In the genomic region with DNA sequence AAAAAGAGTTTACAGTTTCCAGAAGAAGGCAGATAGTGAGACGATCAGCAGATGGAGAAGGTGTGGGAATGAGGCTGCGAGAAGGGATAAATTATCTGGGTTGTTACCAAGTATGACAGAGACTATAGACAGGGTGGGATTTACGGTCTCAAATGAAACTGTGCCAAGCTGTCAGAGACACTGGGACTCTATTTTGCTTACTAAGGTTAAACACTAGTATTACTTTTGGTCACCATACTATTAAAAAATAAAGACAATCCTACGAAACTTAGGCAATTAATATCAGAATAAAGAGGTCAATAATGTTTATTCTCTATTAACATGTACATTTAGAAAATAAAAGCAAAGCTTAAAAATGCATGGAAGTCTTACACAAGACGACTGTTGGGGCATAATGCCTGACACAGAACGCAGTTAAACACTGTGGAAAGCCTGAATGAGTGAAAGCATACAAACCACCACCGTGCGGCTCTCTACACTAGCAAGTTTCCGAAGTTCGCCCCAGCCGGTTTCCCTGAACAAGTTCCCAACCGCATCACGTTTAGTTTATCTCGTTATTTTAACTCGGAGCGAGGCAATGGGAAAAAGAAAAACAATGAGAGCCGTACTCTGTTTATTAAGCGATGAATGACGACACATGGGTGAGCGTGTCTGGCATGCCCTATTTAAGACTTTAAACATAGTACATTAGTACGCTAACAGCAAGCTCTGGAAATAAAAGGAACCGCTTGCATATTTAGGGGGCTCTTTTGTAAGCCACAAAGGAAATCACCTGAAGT, we compare ENCODE assay signal across 8 cellular contexts. TPM values are rescaled to one million over a fixed set of nuclear protein-coding genes. Genes with fewer than 3 reads are reported as not detected.
DNase-seq lines count a peak whose midpoint lies in the region; ATAC-seq and TF ChIP-seq lines count a peak whose summit lies in the region.

No MANE protein-coding gene starts in this region.

- peaks cover 8% of the 10 kb centered on the region for H3K4me1 Mint-ChIP-seq in Calu3 (ENCODE audit: low read depth, unreplicated experiment)

- H3K27ac Mint-ChIP-seq in Calu3 (ENCODE audit: unreplicated experiment): no peak overlapping the region

- H3K9me3 ChIP-seq in SK-N-SH: no peaks in the 10 kb centered on the region

- peak overlapping the region; percentile 92 for H3K4me2 ChIP-seq in SK-N-SH

- peak; percentile 18 for ATAC-seq in GM19467 (IDR thresholded peaks at IDR 0.05; ENCODE audit: unreplicated experiment)

- no peaks in the 10 kb centered on the region for H3K79me2 ChIP-seq in SK-N-SH (ENCODE audit: insufficient read depth)

- POLR2A ChIA-PET in SK-N-SH (lab: Yijun Ruan, JAX): interaction anchor here (1.0 kb wide), 1 partner anchor 223 kb away, joined by 6 read pairs; the partner anchor contains the start of gene ZNF518A

- TF ChIP-seq RAD21 in SK-N-SH (IDR thresholded peaks at IDR 0.05; ENCODE audit: low read length): peak; percentile 44

- no peaks in the 10 kb centered on the region for H3K9me2 ChIP-seq in SK-N-SH

- peak overlapping the region; percentile 71 to 93; a peak in 3 of 4 replicates for H3K27ac ChIP-seq in SK-N-SH (ENCODE audit: low read depth in 2 of 2, low read length in 1 of 2)

- intact Hi-C loops in Calu3 (cut with micrococcal nuclease; ENCODE audit: unreplicated experiment): no loop called here

- TF ChIP-seq CTCF in Calu3 (IDR thresholded peaks at IDR 0.05; ENCODE audit: unreplicated experiment) (no peak), SK-N-SH (IDR thresholded peaks at IDR 0.05) (no peak), retinal pigment epithelial cell (conservative IDR thresholded peaks at IDR 0.05; ENCODE audit: low read depth, low read length) (peak; percentile 27)

- WGBS in SK-N-SH (ENCODE audit: low lambda C conversion rate): 15% methylated on average over 22 of the region's 22 CpGs

- peak overlapping the region; percentile 70 for H3K9ac ChIP-seq in SK-N-SH

- H3K36me3 ChIP-seq in SK-N-SH (replicated peaks in 1 of 2; ENCODE audit: control insufficient read depth in 1 of 2, insufficient read depth in 2 of 2, low read length in 1 of 2): peaks cover 11 to 19% of the 10 kb centered on the region in 2 experiments

- peak; percentile 18 for DNase-seq in Calu3
- peak; percentile 72 for DNase-seq in HT-29 (ENCODE audit: low spot score)
- peak; percentile 51 for DNase-seq in SK-N-SH
- peak; percentile 80 for DNase-seq in astrocyte of the hippocampus (ENCODE audit: low read depth, low spot score)
- DNase-seq in iPS DF 19.7 (ENCODE audit: low read depth, low spot score): peak; percentile 12
- peak; percentile 24 for DNase-seq in retinal pigment epithelial cell (ENCODE audit: low read depth)
- no peak for DNase-seq in GM19238 (ENCODE audit: insufficient read length, low spot score)

- TF ChIP-seq EP300 in SK-N-SH (IDR thresholded peaks at IDR 0.05; ENCODE audit: borderline replicate concordance in 1 of 2, low read depth in 1 of 2, low read length in 1 of 2): no peak

- peaks cover 11% of the 10 kb centered on the region for H3K36me3 Mint-ChIP-seq in Calu3 (ENCODE audit: insufficient read depth, unreplicated experiment)

- peak overlapping the region; percentile 83 to 92 for H3K4me3 ChIP-seq in SK-N-SH (ENCODE audit: low read depth in 2 of 2, low read length in 1 of 2)
- peak overlapping the region; percentile 80 for H3K4me3 ChIP-seq in retinal pigment epithelial cell (ENCODE audit: low read length)

- H3K9me3 Mint-ChIP-seq in Calu3 (ENCODE audit: low read depth, unreplicated experiment): no peaks in the 10 kb centered on the region

- peak overlapping the region; percentile 92 for H2AFZ ChIP-seq in SK-N-SH (ENCODE audit: low read depth)

- CTCF ChIA-PET in Calu3 (lab: Charles Lee) (interaction anchor here (1.0 kb wide), 1 partner anchor 213 kb away, joined by 5 read pairs; the partner anchor contains the start of gene TCTN3), SK-N-SH (lab: Yijun Ruan, JAX) (interaction anchor here (0.7 to 1.1 kb wide), 5 partner anchors 10 to 464 kb away, joined by 3 to 5 read pairs (median 3); no protein-coding TSS in a partner anchor)

- no peaks in the 10 kb centered on the region for H4K20me1 ChIP-seq in SK-N-SH (ENCODE audit: insufficient read depth)

- peaks cover 0 to 2% of the 10 kb centered on the region in 2 experiments; a peak in 1 of 4 replicates for H3K4me1 ChIP-seq in SK-N-SH (ENCODE audit: control insufficient read depth in 1 of 2, insufficient read depth in 2 of 2, low read depth in 1 of 2, low read length in 1 of 2)

- H3K27me3 ChIP-seq in SK-N-SH (ENCODE audit: insufficient read depth): no peaks in the 10 kb centered on the region

- peak overlapping the region; percentile 89 for H3K4me3 Mint-ChIP-seq in Calu3 (ENCODE audit: low read depth, unreplicated experiment)

- no peaks in the 10 kb centered on the region for H3K27me3 Mint-ChIP-seq in Calu3 (ENCODE audit: unreplicated experiment)

- BruUV-seq in Calu3 (replicated peaks; lab: Mats Ljungman, UMichigan): no TSS peak

- no peaks in the 10 kb centered on the region for H3F3A ChIP-seq in SK-N-SH (replicated peaks; ENCODE audit: insufficient read depth)

TF ChIP-seq in SK-N-SH, 30 proteins besides CTCF, POLR2A, EP300 and RAD21:
- TF ChIP-seq YY1 (IDR thresholded peaks at IDR 0.05; ENCODE audit: low read depth) (no peak), SMC3 (IDR thresholded peaks at IDR 0.05; ENCODE audit: low read depth, low read length) (0 out of 2 replicates have a peak, but pooled peaks have one; percentile 21), EZH2phosphoT487 (IDR thresholded peaks at IDR 0.05; ENCODE audit: borderline replicate concordance, low read depth) (no peak), FOXM1 (IDR thresholded peaks at IDR 0.05; ENCODE audit: low read depth) (no peak), MXI1 (IDR thresholded peaks at IDR 0.05; ENCODE audit: low read depth, low read length) (peak; percentile 31; the same call in 1 of the 2 replicates), TCF12 (IDR thresholded peaks at IDR 0.05) (no peak), RXRA (IDR thresholded peaks at IDR 0.05; ENCODE audit: borderline replicate concordance, low read depth) (no peak), TAF1 (IDR thresholded peaks at IDR 0.05; ENCODE audit: borderline replicate concordance, low read depth, low read length) (no peak), RCOR1 (IDR thresholded peaks at IDR 0.05; ENCODE audit: low read length) (no peak), POLR2AphosphoS5 (IDR thresholded peaks at IDR 0.05; ENCODE audit: low read depth, low read length) (no peak), MEF2A (IDR thresholded peaks at IDR 0.05; ENCODE audit: borderline replicate concordance, low read depth) (no peak)
- TF ChIP-seq, protein P1, sequence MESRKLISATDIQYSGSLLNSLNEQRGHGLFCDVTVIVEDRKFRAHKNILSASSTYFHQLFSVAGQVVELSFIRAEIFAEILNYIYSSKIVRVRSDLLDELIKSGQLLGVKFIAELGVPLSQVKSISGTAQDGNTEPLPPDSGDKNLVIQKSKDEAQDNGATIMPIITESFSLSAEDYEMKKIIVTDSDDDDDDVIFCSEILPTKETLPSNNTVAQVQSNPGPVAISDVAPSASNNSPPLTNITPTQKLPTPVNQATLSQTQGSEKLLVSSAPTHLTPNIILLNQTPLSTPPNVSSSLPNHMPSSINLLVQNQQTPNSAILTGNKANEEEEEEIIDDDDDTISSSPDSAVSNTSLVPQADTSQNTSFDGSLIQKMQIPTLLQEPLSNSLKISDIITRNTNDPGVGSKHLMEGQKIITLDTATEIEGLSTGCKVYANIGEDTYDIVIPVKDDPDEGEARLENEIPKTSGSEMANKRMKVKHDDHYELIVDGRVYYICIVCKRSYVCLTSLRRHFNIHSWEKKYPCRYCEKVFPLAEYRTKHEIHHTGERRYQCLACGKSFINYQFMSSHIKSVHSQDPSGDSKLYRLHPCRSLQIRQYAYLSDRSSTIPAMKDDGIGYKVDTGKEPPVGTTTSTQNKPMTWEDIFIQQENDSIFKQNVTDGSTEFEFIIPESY (IDR thresholded peaks at IDR 0.05; ENCODE audit: borderline replicate concordance, low read depth): no peak
TF ChIP-seq in SK-N-SH: peak in this region for 2.

RNA-seq across cellular contexts. Expression of gene CC2D2B, which starts 0.9 kb away (rescaled TPM):
- total RNA-seq in Calu3 (2022): 0.29 TPM in 1 of 2 replicates, not detected in the other
- total RNA-seq in HT-29 (2014; rRNA removed; shearing (Covaris generic)): not detected in 2 replicates
- polyA plus RNA-seq in SK-N-SH (2012; rRNA removed): not detected in 2 replicates
- 0.09 TPM in 1 of 2 replicates, not detected in the other for polyA plus RNA-seq in SK-N-SH (2012; cell fraction: cytosol; rRNA removed)
- 0.05 TPM in 1 of 2 replicates, not detected in the other for polyA plus RNA-seq in SK-N-SH (2012; cell fraction: nucleus; rRNA removed)
